8 cellular contexts compared by ENCODE assay signal in the genomic region with DNA sequence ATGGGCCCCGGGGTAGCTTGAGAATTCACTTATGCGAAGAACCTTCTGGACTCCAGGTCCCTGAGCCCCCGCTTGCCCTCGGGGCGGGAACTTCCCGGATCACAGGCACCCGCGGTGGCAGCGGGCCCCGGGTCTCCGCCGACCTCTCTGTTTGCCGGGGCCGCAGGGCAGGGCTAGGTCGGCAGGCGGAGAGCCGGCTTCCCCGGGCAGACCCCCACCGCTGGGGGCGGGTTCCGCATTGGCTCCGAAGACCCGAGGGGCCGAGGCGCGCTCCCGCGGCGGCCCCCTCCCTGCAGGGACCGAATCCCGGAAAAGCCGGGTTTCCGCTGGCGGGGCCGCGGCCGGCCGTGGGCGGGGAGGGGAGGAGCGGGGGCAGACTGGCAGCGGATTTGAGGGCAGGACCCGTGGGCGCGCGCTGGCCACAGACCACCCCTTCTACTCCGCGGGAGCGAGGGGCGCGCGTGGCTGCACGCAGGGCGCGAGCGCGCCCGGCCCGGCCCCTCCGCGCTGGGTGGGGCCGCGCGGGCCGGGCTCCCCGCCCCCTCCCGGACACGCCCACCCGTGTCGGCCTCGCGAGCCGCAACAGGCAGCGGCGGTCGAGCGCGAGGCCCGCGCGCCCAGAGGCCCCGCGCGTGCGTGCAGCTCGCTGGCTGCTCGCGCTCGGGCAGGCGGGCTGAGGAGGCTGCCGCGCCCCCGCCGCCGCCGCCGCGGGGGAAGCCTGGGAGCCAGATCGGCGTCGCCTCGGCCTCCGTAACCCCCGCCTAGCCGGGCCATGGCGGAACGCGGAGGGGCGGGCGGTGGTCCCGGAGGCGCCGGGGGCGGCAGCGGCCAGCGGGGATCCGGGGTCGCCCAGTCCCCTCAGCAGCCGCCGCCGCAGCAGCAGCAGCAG. TPM values are rescaled to one million over a fixed set of nuclear protein-coding genes. Genes with fewer than 3 reads are reported as not detected.
A peak's percentile ranks its signal among the peaks of the same experiment; 100 is the strongest.
DNase-seq lines count a peak whose midpoint lies in the region; ATAC-seq and TF ChIP-seq lines count a peak whose summit lies in the region.

PACS1 (plus strand) TSS at position 558 of the 889 bp plus-strand sequence; CDS start at position 773, 215 bp downstream.

- H3K4me2 ChIP-seq in mesenchymal stem cell (ENCODE audit: low read length, poor library complexity, severe bottlenecking), result peak within 1 kb of the TSS; percentile 81

- H3K36me3 Mint-ChIP-seq in activated CD8-positive, alpha-beta memory T cell treated with anti-CD3 and anti-CD28 coated beads, Interleukin-2, amount 10 ng/mL, durations not matched to agents 7 days and 5 days, result peaks cover 50% of the 10 kb centered on the region

- no peaks in the 10 kb centered on the region for H3K9me3 Mint-ChIP-seq in activated CD8-positive, alpha-beta memory T cell treated with anti-CD3 and anti-CD28 coated beads, Interleukin-2, amount 10 ng/mL, durations not matched to agents 7 days and 5 days (ENCODE audit: low read depth)

- H4K8ac ChIP-seq in mesenchymal stem cell (ENCODE audit: low read length), result peak within 1 kb of the TSS; percentile 62

- H3K4me3 ChIP-seq in GM12875 (ENCODE audit: low read depth, low read length), result peak within 1 kb of the TSS; percentile 90
- H3K4me3 ChIP-seq in endocrine pancreas (ENCODE audit: control insufficient read depth, insufficient read depth, low read length), result peak within 1 kb of the TSS; percentile 77
- H3K4me3 ChIP-seq in mesenchymal stem cell (ENCODE audit: insufficient read depth in 1 of 2, low read depth in 1 of 2, low read length in 2 of 2), result peak within 1 kb of the TSS; percentile 79 to 97

- peak within 1 kb of the TSS; percentile 96 for H2AK5ac ChIP-seq in mesenchymal stem cell (ENCODE audit: low read length, severe bottlenecking)

- DNase-seq in NCI-H460 (ENCODE audit: extremely low read depth, low read depth), result peak; percentile 29
- peak; percentile 87 for DNase-seq in activated CD8-positive, alpha-beta memory T cell treated with anti-CD3 and anti-CD28 coated beads, Interleukin-2, amount 10 ng/mL, durations not matched to agents 7 days and 5 days
- peak; percentile 73 for DNase-seq in mesenchymal stem cell
- DNase-seq in stimulated activated CD8-positive, alpha-beta memory T cell treated with anti-CD3 and anti-CD28 coated beads, Interleukin-15, amount 100 ng/mL, for 1 hour (ENCODE audit: low read depth), result peak; percentile 50
- no peak for DNase-seq in HuH-7 (ENCODE audit: low spot score)

- CTCF ChIA-PET in activated CD8-positive, alpha-beta memory T cell treated with anti-CD3 and anti-CD28 coated beads, Interleukin-2, amount 10 ng/mL, durations not matched to agents 7 days and 5 days (lab: Charles Lee), result interaction anchor here (0.7 to 10.7 kb wide), 15 partner anchors 10 to 290 kb away, joined by 3 to 95 read pairs (median 6); partner anchors contain the start of genes BANF1, EIF1AD and SF3B2

- H3K23ac ChIP-seq in mesenchymal stem cell (ENCODE audit: low read length in 2 of 2), result peak within 1 kb of the TSS in 1 of 2 experiments; percentile 90

- H3K9me3 ChIP-seq in endocrine pancreas (ENCODE audit: control insufficient read depth, low read length) (no peaks in the 10 kb centered on the region), mesenchymal stem cell (ENCODE audit: control insufficient read depth, low read length) (no peaks in the 10 kb centered on the region)

- peak within 1 kb of the TSS; percentile 78 for H2BK120ac ChIP-seq in mesenchymal stem cell (ENCODE audit: low read depth, low read length)

- peak within 1 kb of the TSS; percentile 90 for H2AFZ ChIP-seq in mesenchymal stem cell (ENCODE audit: low read depth, low read length)

- H3K4me1 ChIP-seq in endocrine pancreas (ENCODE audit: control insufficient read depth, insufficient read depth, low read length) (peaks cover 6% of the 10 kb centered on the region), mesenchymal stem cell (ENCODE audit: control insufficient read depth, insufficient read depth, low read depth, low read length) (peaks cover 13% of the 10 kb centered on the region)

- H3K27me3 ChIP-seq in endocrine pancreas (ENCODE audit: control insufficient read depth, insufficient read depth, low read length) (no peaks in the 10 kb centered on the region), mesenchymal stem cell (ENCODE audit: control insufficient read depth in 1 of 2, insufficient read depth in 1 of 2, low read length in 2 of 2) (no peaks in the 10 kb centered on the region)

- peak within 1 kb of the TSS; percentile 80 for H2BK5ac ChIP-seq in mesenchymal stem cell (ENCODE audit: low read depth, low read length, poor library complexity, severe bottlenecking)

- H4K91ac ChIP-seq in mesenchymal stem cell (ENCODE audit: low read length), result peak within 1 kb of the TSS; percentile 90

- H3K27ac Mint-ChIP-seq in activated CD8-positive, alpha-beta memory T cell treated with anti-CD3 and anti-CD28 coated beads, Interleukin-2, amount 10 ng/mL, durations not matched to agents 7 days and 5 days, result peak within 1 kb of the TSS; percentile 88

- peak within 1 kb of the TSS; percentile 91 for H3K4me3 Mint-ChIP-seq in activated CD8-positive, alpha-beta memory T cell treated with anti-CD3 and anti-CD28 coated beads, Interleukin-2, amount 10 ng/mL, durations not matched to agents 7 days and 5 days

- H3K18ac ChIP-seq in mesenchymal stem cell (ENCODE audit: low read depth in 1 of 2, low read length in 2 of 2), result peak within 1 kb of the TSS; percentile 86 to 98

- no peak for TF ChIP-seq CTCF in GM12875 (IDR thresholded peaks at IDR 0.05; ENCODE audit: borderline replicate concordance, insufficient read depth, low read depth, low read length)

- 2% methylated on average over 43 of the region's 120 CpGs for WGBS in mesenchymal stem cell

- peak within 1 kb of the TSS; percentile 20 to 93 for H2BK12ac ChIP-seq in mesenchymal stem cell (ENCODE audit: low read length in 2 of 2)

- peak within 1 kb of the TSS; percentile 85 for H2BK15ac ChIP-seq in mesenchymal stem cell (ENCODE audit: low read depth, poor library complexity, severe bottlenecking)

- peak within 1 kb of the TSS; percentile 68 to 98 for H3K4ac ChIP-seq in mesenchymal stem cell (ENCODE audit: low read depth in 1 of 2, low read length in 2 of 2)

- no peaks in the 10 kb centered on the region for H3K27me3 Mint-ChIP-seq in activated CD8-positive, alpha-beta memory T cell treated with anti-CD3 and anti-CD28 coated beads, Interleukin-2, amount 10 ng/mL, durations not matched to agents 7 days and 5 days

- H3K27ac ChIP-seq in mesenchymal stem cell (ENCODE audit: low read length, poor library complexity, severe bottlenecking), result peak within 1 kb of the TSS; percentile 87

- peaks cover 9% of the 10 kb centered on the region for H3K79me1 ChIP-seq in mesenchymal stem cell (replicated peaks; ENCODE audit: low read length, poor library complexity, severe bottlenecking)

- H3K4me1 Mint-ChIP-seq in activated CD8-positive, alpha-beta memory T cell treated with anti-CD3 and anti-CD28 coated beads, Interleukin-2, amount 10 ng/mL, durations not matched to agents 7 days and 5 days, result peaks cover 54% of the 10 kb centered on the region

- ATAC-seq in HG02759 (IDR thresholded peaks at IDR 0.05; ENCODE audit: unreplicated experiment), result peak; percentile 74
- ATAC-seq in activated CD8-positive, alpha-beta memory T cell treated with anti-CD3 and anti-CD28 coated beads, Interleukin-2, amount 10 ng/mL, durations not matched to agents 7 days and 5 days, result peak; percentile 77

- H3K36me3 ChIP-seq in endocrine pancreas (ENCODE audit: control insufficient read depth, insufficient read depth, low read length), result peaks cover 3% of the 10 kb centered on the region
- H3K36me3 ChIP-seq in mesenchymal stem cell (ENCODE audit: control insufficient read depth in 1 of 2, insufficient read depth in 2 of 2, low read depth in 1 of 2, low read length in 2 of 2), result peaks cover 42 to 64% of the 10 kb centered on the region in 2 experiments

- H3K14ac ChIP-seq in mesenchymal stem cell (ENCODE audit: low read length in 2 of 2), result peak within 1 kb of the TSS; percentile 43 to 97

- H3K9ac ChIP-seq in endocrine pancreas (ENCODE audit: control insufficient read depth, insufficient read depth, low read length) (peak within 1 kb of the TSS; percentile 86), mesenchymal stem cell (ENCODE audit: low read length) (peak within 1 kb of the TSS; percentile 89)

RNA-seq across cellular contexts. Expression of gene PACS1, which starts in this region (rescaled TPM):
- 10.3 and 13.9 TPM in 2 replicates for total RNA-seq in NCI-H460 (2014; rRNA removed; shearing (Covaris generic))
- 6.6 and 17.7 TPM in 2 replicates for polyA plus RNA-seq in NCI-H460 (2014; cell fraction: nucleus; rRNA removed)
- 100 to 1,000 TPM in 1 of 2 experiments, 10 to 100 TPM in 1; 96.6 to 104 TPM for total RNA-seq in activated CD8-positive, alpha-beta memory T cell treated with anti-CD3 and anti-CD28 coated beads, Interleukin-2, amount 10 ng/mL, durations not matched to agents 7 days and 5 days
- polyA plus RNA-seq in mesenchymal stem cell (2013, experiment 1 of 2), result 52.9 TPM
- 52.3 TPM for polyA plus RNA-seq in mesenchymal stem cell (2013, experiment 2 of 2)
